1 cellular context compared by ENCODE assay signal in genomic region chr2:126643431-126643830, GRCh38.
TF ChIP-seq lines count a peak whose summit lies in the region.

No MANE protein-coding gene starts in this region.

TF ChIP-seq in HCT116, 20 proteins besides CTCF, POLR2A, EP300 and RAD21 (continued from another document):
- no peak for TF ChIP-seq MAX (IDR thresholded peaks at IDR 0.05)
